Comparison of ENCODE assay signal across 20 cellular contexts in the genomic region with DNA sequence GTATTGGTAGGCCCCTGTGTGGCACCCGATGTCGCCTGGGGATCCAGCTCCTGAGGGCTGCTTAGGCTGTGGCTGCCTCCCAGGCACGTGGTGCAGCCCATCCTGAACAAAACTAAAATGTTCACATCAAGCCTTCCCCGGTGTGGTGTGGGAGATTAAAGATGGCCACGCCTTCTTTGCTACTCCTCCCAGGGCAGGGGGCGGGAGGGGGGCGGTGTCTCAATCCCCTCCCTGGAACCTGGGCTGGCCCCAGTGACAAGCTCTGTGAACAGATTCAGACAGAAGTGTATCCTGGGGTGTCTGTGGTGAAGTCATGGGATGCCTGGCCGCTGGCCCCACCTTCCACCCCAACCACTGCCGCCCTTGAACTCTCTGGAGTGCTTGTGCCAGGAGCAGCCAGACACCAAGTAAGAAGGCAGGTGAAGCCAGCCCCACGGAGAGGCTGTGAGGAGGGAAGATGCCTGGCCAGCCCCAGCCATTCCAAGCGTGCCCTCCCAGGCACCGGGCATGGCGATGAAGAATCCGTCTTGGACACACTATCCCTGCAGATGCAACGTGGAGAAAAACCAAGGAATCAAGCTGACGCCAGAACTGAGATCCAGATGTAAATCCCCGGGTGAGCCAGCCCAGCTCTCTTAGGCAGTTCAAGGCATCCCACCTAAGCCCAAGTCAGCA.
DNase-seq lines count a peak whose midpoint lies in the region; ATAC-seq and TF ChIP-seq lines count a peak whose summit lies in the region.
"Had no signal": no experiment of that assay in that cellular context is flagged by ENCODE, and none has a peak within 500 bp of the region (broad histone marks: within the 10 kb centered on the region; RNA-seq: fewer than 3 reads in every experiment).

No MANE protein-coding gene starts in this region.

- H3K9me3 Mint-ChIP-seq in osteocyte (ENCODE audit: unreplicated experiment) = no peaks in the 10 kb centered on the region
- H3K9me3 Mint-ChIP-seq: CD8-positive, alpha-beta T cell had no signal

- peak overlapping the region; percentile 47 for H3K27ac ChIP-seq in KOPT-K1 (ENCODE audit: low read depth, low read length, poor library complexity, severe bottlenecking)
- H3K27ac ChIP-seq: 22Rv1, BLaER1 had no signal

- no peaks in the 10 kb centered on the region for H3K9me3 ChIP-seq in KOPT-K1 (ENCODE audit: insufficient read depth, low read length, poor library complexity, severe bottlenecking)
- H3K9me3 ChIP-seq: BLaER1 had no signal

- TF ChIP-seq POLR2A in erythroblast (IDR thresholded peaks at IDR 0.05; ENCODE audit: low read length) = no peak

- H3K27ac Mint-ChIP-seq in osteocyte (ENCODE audit: unreplicated experiment) = no peak overlapping the region
- H3K27ac Mint-ChIP-seq: CD8-positive, alpha-beta T cell had no signal

- H3K4me3 Mint-ChIP-seq in osteocyte (ENCODE audit: unreplicated experiment) = no peak overlapping the region
- H3K4me3 Mint-ChIP-seq: CD8-positive, alpha-beta T cell had no signal

- no peaks in the 10 kb centered on the region for H3K36me3 Mint-ChIP-seq in osteocyte (ENCODE audit: unreplicated experiment)
- H3K36me3 Mint-ChIP-seq: CD8-positive, alpha-beta T cell had no signal

- DNase-seq in NCI-H82 (lab: John Stamatoyannopoulos, UW) (peak; percentile 48), NCI-H82 treated with DMSO at 0.1 percent for 48 hours (lab: John Stamatoyannopoulos, UW; ENCODE audit: unreplicated experiment) (no peak), erythroblast (lab: John Stamatoyannopoulos, UW) (peak; percentile 38 to 64), osteocyte (ENCODE audit: extremely low spot score, unreplicated experiment) (peak; percentile 80), iPS-NIHi7 (ENCODE audit: extremely low spot score) (no peak), NCI-H2107 (lab: John Stamatoyannopoulos, UW) (no peak)
- DNase-seq: CD8-positive, alpha-beta T cell; DMS79; Kasumi-1; MM.1S; NCI-H1105; NCI-H1694 treated with DMSO at 0.1 percent for 48 hours; NCI-H2171; NCI-H446 treated with DMSO at 0.1 percent for 48 hours had no signal

- no peak for TF ChIP-seq CTCF in osteocyte (IDR thresholded peaks at IDR 0.05)

- H3K27me3 Mint-ChIP-seq in osteocyte (ENCODE audit: unreplicated experiment) = peaks cover 52% of the 10 kb centered on the region

- H3K36me3 ChIP-seq in KOPT-K1 (ENCODE audit: insufficient read depth, low read length) = no peaks in the 10 kb centered on the region
- H3K36me3 ChIP-seq: BLaER1 had no signal

- H3K4me1 Mint-ChIP-seq in osteocyte (ENCODE audit: unreplicated experiment) = no peaks in the 10 kb centered on the region

- ATAC-seq in HG03354 (IDR thresholded peaks at IDR 0.05; ENCODE audit: poor library complexity, severe bottlenecking, unreplicated experiment) = no peak
- ATAC-seq: CD8-positive, alpha-beta T cell; HepG2; Panc1 had no signal

Comparison
In these comparisons a context has a peak if more than half of its experiments do, and no peak if none do; other contexts are left out.
1. DNase-seq: peak in NCI-H82 (single experiment), erythroblast (2 of 2) and osteocyte (single experiment); none in NCI-H82 treated with DMSO at 0.1 percent for 48 hours (single experiment), iPS-NIHi7 (single experiment) and NCI-H2107 (single experiment).